8 cellular contexts compared by ENCODE assay signal in genomic region chrX:139194571-139195280, GRCh38.
A peak's percentile ranks its signal among the peaks of the same experiment; 100 is the strongest.
DNase-seq lines count a peak whose midpoint lies in the region; ATAC-seq and TF ChIP-seq lines count a peak whose summit lies in the region.

No MANE protein-coding gene starts in this region.

- H3F3A ChIP-seq in GM23338 (replicated peaks; ENCODE audit: low read depth) = no peaks in the 10 kb centered on the region

- CTCF ChIA-PET in WTC11 (lab: Charles Lee) = interaction anchor here (1.0 kb wide), 1 partner anchor 10 kb away, joined by 3 read pairs; no protein-coding TSS in a partner anchor
- CTCF ChIA-PET in T-cell (lab: Charles Lee) = no interaction called here
- CTCF ChIA-PET in Calu3 (lab: Charles Lee) = no interaction called here

- H3K4me3 ChIP-seq in GM23338 = peak overlapping the region; percentile 55
- peak overlapping the region; percentile 43; the same call in 1 of the 2 replicates for H3K4me3 ChIP-seq in iPS-20b (ENCODE audit: low read length)
- peak overlapping the region in 6 of 7 experiments; percentile 3 to 44 (median 22) for H3K4me3 ChIP-seq in skin epidermis

- peak overlapping the region; percentile 70 for H3K4me3 Mint-ChIP-seq in GM23338
- peak overlapping the region; percentile 71 for H3K4me3 Mint-ChIP-seq in WTC11
- H3K4me3 Mint-ChIP-seq in T-cell = peak overlapping the region in 1 of 3 donors; percentile 6
- H3K4me3 Mint-ChIP-seq in Calu3 (ENCODE audit: low read depth, unreplicated experiment) = no peak overlapping the region

- no peaks in the 10 kb centered on the region for H3K9me3 ChIP-seq in iPS-20b (ENCODE audit: insufficient read depth, low read depth, low read length)

- peak; percentile 38 for DNase-seq in GM23338 (ENCODE audit: low spot score)
- DNase-seq in WTC11 (ENCODE audit: low spot score) = peak; percentile 14
- no peak for DNase-seq in T-cell
- DNase-seq in Calu3 = no peak
- DNase-seq in occipital lobe (lab: John Stamatoyannopoulos, UW) = no peak

- H3K36me3 ChIP-seq in GM23338 (ENCODE audit: insufficient read depth) (no peaks in the 10 kb centered on the region), iPS-20b (ENCODE audit: insufficient read depth, low read depth, low read length) (no peaks in the 10 kb centered on the region)

- H3K27me3 Mint-ChIP-seq in GM23338 (ENCODE audit: insufficient read depth, low read depth, poor library complexity) (peaks cover 62% of the 10 kb centered on the region), WTC11 (ENCODE audit: low read depth) (peaks cover 97% of the 10 kb centered on the region), T-cell (peaks cover 28 to 58% of the 10 kb centered on the region in 2 donors), Calu3 (ENCODE audit: unreplicated experiment) (no peaks in the 10 kb centered on the region)

- H3K79me2 ChIP-seq in GM23338 (replicated peaks; ENCODE audit: insufficient read depth) = no peaks in the 10 kb centered on the region

- H3K4me1 ChIP-seq in GM23338 (ENCODE audit: insufficient read depth) (peaks cover 11% of the 10 kb centered on the region), iPS-20b (ENCODE audit: insufficient read depth, low read length) (0 out of 2 replicates have a peak, but pooled peaks cover 3% of the 10 kb centered on the region)

- H4K20me1 ChIP-seq in GM23338 (replicated peaks; ENCODE audit: insufficient read depth) = no peaks in the 10 kb centered on the region; the same call in 1 of the 2 replicates

- BruUV-seq in Calu3 (replicated peaks; lab: Mats Ljungman, UMichigan) = no TSS peak

- no peaks in the 10 kb centered on the region for H3K9me2 ChIP-seq in GM23338 (ENCODE audit: insufficient read depth)

- H3K36me3 Mint-ChIP-seq in GM23338 (ENCODE audit: low read depth) = no peaks in the 10 kb centered on the region
- no peaks in the 10 kb centered on the region for H3K36me3 Mint-ChIP-seq in WTC11
- H3K36me3 Mint-ChIP-seq in T-cell = no peaks in the 10 kb centered on the region
- H3K36me3 Mint-ChIP-seq in Calu3 (ENCODE audit: insufficient read depth, unreplicated experiment) = no peaks in the 10 kb centered on the region

- TF ChIP-seq CTCF in GM23338 (conservative IDR thresholded peaks at IDR 0.05; ENCODE audit: low read depth in 2 of 2) = no peak
- TF ChIP-seq CTCF in WTC11 (IDR thresholded peaks at IDR 0.05) = no peak
- no peak for TF ChIP-seq CTCF in Calu3 (IDR thresholded peaks at IDR 0.05; ENCODE audit: unreplicated experiment)

- H3K4me2 ChIP-seq in GM23338 = peak overlapping the region; percentile 78

- POLR2A ChIA-PET in WTC11 (lab: Charles Lee) = interaction anchor here (0.7 to 1.0 kb wide), 2 partner anchors 9 to 10 kb away, joined by 3 to 4 read pairs; no protein-coding TSS in a partner anchor
- POLR2A ChIA-PET in T-cell (lab: Charles Lee) = no interaction called here

- H3K27ac Mint-ChIP-seq in GM23338 = no peak overlapping the region
- no peak overlapping the region for H3K27ac Mint-ChIP-seq in WTC11
- H3K27ac Mint-ChIP-seq in T-cell = no peak overlapping the region
- no peak overlapping the region for H3K27ac Mint-ChIP-seq in Calu3 (ENCODE audit: unreplicated experiment)

- peaks cover 100% of the 10 kb centered on the region for H3K27me3 ChIP-seq in GM23338 (ENCODE audit: insufficient read depth)
- H3K27me3 ChIP-seq in iPS-20b (ENCODE audit: insufficient read depth, low read length) = peaks cover 96% of the 10 kb centered on the region

- no peaks in the 10 kb centered on the region for H3K9me3 Mint-ChIP-seq in GM23338
- no peaks in the 10 kb centered on the region for H3K9me3 Mint-ChIP-seq in WTC11
- H3K9me3 Mint-ChIP-seq in T-cell = no peaks in the 10 kb centered on the region
- peaks cover 3% of the 10 kb centered on the region for H3K9me3 Mint-ChIP-seq in Calu3 (ENCODE audit: low read depth, unreplicated experiment)

- H3K27ac ChIP-seq in GM23338 (ENCODE audit: low read depth) (no peak overlapping the region), iPS-20b (ENCODE audit: low read length) (no peak overlapping the region), skin epidermis (peak overlapping the region in 4 of 21 experiments; percentile 24 to 53 (median 30))

- H3K4me1 Mint-ChIP-seq in GM23338 = peaks cover 13% of the 10 kb centered on the region
- H3K4me1 Mint-ChIP-seq in WTC11 = peaks cover 18% of the 10 kb centered on the region
- H3K4me1 Mint-ChIP-seq in T-cell = peaks cover 0 to 5% (median 2%) of the 10 kb centered on the region in 3 donors
- H3K4me1 Mint-ChIP-seq in Calu3 (ENCODE audit: low read depth, unreplicated experiment) = no peaks in the 10 kb centered on the region

- intact Hi-C loops in Calu3 (cut with micrococcal nuclease; ENCODE audit: unreplicated experiment) = no loop called here

- H2AFZ ChIP-seq in GM23338 = peak overlapping the region; percentile 28; the same call in 1 of the 2 replicates

- ATAC-seq in GM23338 (peak; percentile 86), WTC11 (peak; percentile 88), T-cell (replicated peaks in 1 of 4) (no peak), HG03135 (IDR thresholded peaks at IDR 0.05; ENCODE audit: unreplicated experiment) (no peak)

- no peak overlapping the region for H3K9ac ChIP-seq in iPS-20b (ENCODE audit: low read depth, low read length)

TF ChIP-seq in GM23338, 12 proteins besides CTCF, POLR2A, EP300 and RAD21:
- peak; percentile 55 for TF ChIP-seq EZH2 (IDR thresholded peaks at IDR 0.05; ENCODE audit: low read depth, unreplicated experiment)
- no peak for TF ChIP-seq CREB1 (CRISPR knock-in tag; IDR thresholded peaks at IDR 0.05; ENCODE audit: low read depth)

TF ChIP-seq in WTC11, 78 proteins besides CTCF, POLR2A, EP300 and RAD21:
- TF ChIP-seq ATF6 (CRISPR knock-in tag; IDR thresholded peaks at IDR 0.05) (no peak), STAT6 (CRISPR knock-in tag; conservative IDR thresholded peaks at IDR 0.05; ENCODE audit: low read depth) (no peak), E2F1 (CRISPR knock-in tag; IDR thresholded peaks at IDR 0.05) (no peak), ZNF425 (CRISPR knock-in tag; conservative IDR thresholded peaks at IDR 0.05) (no peak), ETV6 (CRISPR knock-in tag; IDR thresholded peaks at IDR 0.05) (no peak), ZNF671 (CRISPR knock-in tag; IDR thresholded peaks at IDR 0.05) (no peak)
TF ChIP-seq in WTC11: peak in this region for 0.

Comparison
In these comparisons a context has a peak if more than half of its experiments do, and no peak if none do; other contexts are left out.
1. ATAC-seq: peak in GM23338 (single experiment) and WTC11 (single experiment); none in T-cell (0 of 4) and HG03135 (single experiment).
2. DNase-seq: peak in GM23338 (single experiment) and WTC11 (single experiment); none in T-cell (0 of 34), Calu3 (single experiment) and occipital lobe (single experiment).
3. Peak in every context shown above with its lines, with median percentiles within 50 percentile points of each other: H3K4me3 ChIP-seq.